ENCODE assay signal across 1 cellular context in the genomic region with DNA sequence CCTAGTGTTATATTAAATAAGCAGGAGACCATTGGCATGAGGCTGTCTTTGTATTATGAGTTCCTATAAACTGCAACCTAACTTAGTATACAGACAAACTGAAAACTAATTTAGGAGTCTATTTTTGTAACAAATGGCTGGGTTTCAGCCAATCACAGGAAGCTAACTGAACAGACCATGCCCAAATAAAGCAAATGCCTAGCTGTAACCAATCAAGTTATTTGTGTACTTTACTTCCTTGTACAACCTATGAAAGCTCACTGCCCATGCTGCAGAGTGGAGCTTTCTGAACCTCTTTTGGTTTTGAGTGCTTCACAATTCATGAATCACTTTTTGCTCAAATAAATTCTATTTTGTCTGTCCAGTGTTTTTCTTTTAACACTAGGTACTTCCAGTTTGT.
TF ChIP-seq lines count a peak whose summit lies in the region.

No MANE protein-coding gene starts in this region.

TF ChIP-seq in GM12878, 131 proteins besides CTCF, POLR2A, EP300 and RAD21:
- no peak for TF ChIP-seq CHD2 (IDR thresholded peaks at IDR 0.05; ENCODE audit: borderline replicate concordance, low read depth, low read length)
- TF ChIP-seq SRF (IDR thresholded peaks at IDR 0.05; ENCODE audit: low read depth in 2 of 2, low read length in 2 of 2): peak; percentile 28 to 83; a peak in 3 of 4 replicates
TF ChIP-seq in GM12878: peak in this region for 1.
